31 cellular contexts compared by ENCODE assay signal in genomic region chr11:69832561-69833413, GRCh38. TPM values are rescaled to one million over a fixed set of nuclear protein-coding genes. Genes with fewer than 3 reads are reported as not detected.
DNase-seq lines count a peak whose midpoint lies in the region; ATAC-seq and TF ChIP-seq lines count a peak whose summit lies in the region.
"Had no signal": no experiment of that assay in that cellular context is flagged by ENCODE, and none has a peak within 500 bp of the region (broad histone marks: within the 10 kb centered on the region; RNA-seq: fewer than 3 reads in every experiment).

No MANE protein-coding gene starts in this region.

- H3K36me3 ChIP-seq in NT2/D1 (ENCODE audit: insufficient read depth, insufficient read length, low read length) (no peaks in the 10 kb centered on the region), upper lobe of right lung (no peaks in the 10 kb centered on the region), tibial nerve (no peaks in the 10 kb centered on the region)
- H3K36me3 ChIP-seq: BE2C, HAP-1, heart right ventricle, left lung, pancreas, thyroid gland had no signal

- H3K4me3 Mint-ChIP-seq in stimulated activated memory B cell treated with anti-CD40 and anti-IgM and Interleukin-4, amounts not matched to agents 10 μg/mL and 1 μg/mL and 100 μg/mL, for 72 hours = no peak overlapping the region
- H3K4me3 Mint-ChIP-seq: activated CD4-positive, alpha-beta T cell treated with anti-CD3 and anti-CD28 coated beads, Interleukin-2, amount 10 ng/mL, durations not matched to agents 7 days and 5 days; activated T-helper 17 cell treated with anti-CD3 and anti-CD28 coated beads, Interleukin-2, amount 50 U/mL, for 72 hours; naive thymus-derived CD4-positive, alpha-beta T cell; stimulated activated naive CD8-positive, alpha-beta T cell treated with anti-CD3 and anti-CD28 coated beads, Interleukin-15, Interleukin-2, amounts not matched to agents 100 ng/mL and 50 ng/mL, for 24 hours had no signal

- H3K27ac ChIP-seq in upper lobe of right lung (no peak overlapping the region), tibial nerve (no peak overlapping the region)
- H3K27ac ChIP-seq: foreskin keratinocyte, heart right ventricle, left lung, pancreas, thyroid gland had no signal

- ATAC-seq in upper lobe of right lung = no peak
- no peak for ATAC-seq in stimulated activated memory B cell treated with anti-CD40 and anti-IgM and Interleukin-4, amounts not matched to agents 10 μg/mL and 1 μg/mL and 100 μg/mL, for 72 hours
- ATAC-seq: activated T-helper 17 cell treated with anti-CD3 and anti-CD28 coated beads, Interleukin-2, amount 50 U/mL, for 72 hours; esophagus mucosa; foreskin keratinocyte; heart right ventricle; left lung; naive thymus-derived CD4-positive, alpha-beta T cell; pancreas; right cardiac atrium had no signal

- H3K4me1 Mint-ChIP-seq in stimulated activated memory B cell treated with anti-CD40 and anti-IgM and Interleukin-4, amounts not matched to agents 10 μg/mL and 1 μg/mL and 100 μg/mL, for 72 hours = no peaks in the 10 kb centered on the region
- H3K4me1 Mint-ChIP-seq: activated T-helper 17 cell treated with anti-CD3 and anti-CD28 coated beads, Interleukin-2, amount 50 U/mL, for 72 hours had no signal

- H3K4me3 ChIP-seq in NT2/D1 (ENCODE audit: insufficient read length, low read depth) (no peak overlapping the region), upper lobe of right lung (no peak overlapping the region), tibial nerve (no peak overlapping the region)
- H3K4me3 ChIP-seq: HAP-1, heart right ventricle, left lung, pancreas, thyroid gland had no signal

- H3K27me3 ChIP-seq in NT2/D1 (ENCODE audit: insufficient read depth, insufficient read length) (peaks cover 3% of the 10 kb centered on the region), upper lobe of right lung (peaks cover 46% of the 10 kb centered on the region), tibial nerve (peaks cover 0 to 36% of the 10 kb centered on the region in 2 donors)
- H3K27me3 ChIP-seq: BE2C, pancreas, thyroid gland had no signal

- WGBS in tibial nerve, 2 donors = 39 to 42% methylated on average over 21 of the region's 21 CpGs

- H3K27ac Mint-ChIP-seq in stimulated activated memory B cell treated with anti-CD40 and anti-IgM and Interleukin-4, amounts not matched to agents 10 μg/mL and 1 μg/mL and 100 μg/mL, for 72 hours = no peak overlapping the region
- H3K27ac Mint-ChIP-seq: activated CD4-positive, alpha-beta T cell treated with anti-CD3 and anti-CD28 coated beads, Interleukin-2, amount 10 ng/mL, durations not matched to agents 7 days and 5 days; activated T-helper 17 cell treated with anti-CD3 and anti-CD28 coated beads, Interleukin-2, amount 50 U/mL, for 72 hours; naive thymus-derived CD4-positive, alpha-beta T cell; stimulated activated naive CD8-positive, alpha-beta T cell treated with anti-CD3 and anti-CD28 coated beads, Interleukin-15, Interleukin-2, amounts not matched to agents 100 ng/mL and 50 ng/mL, for 24 hours had no signal

- no peaks in the 10 kb centered on the region for H3K9me3 Mint-ChIP-seq in stimulated activated memory B cell treated with anti-CD40 and anti-IgM and Interleukin-4, amounts not matched to agents 10 μg/mL and 1 μg/mL and 100 μg/mL, for 72 hours
- H3K9me3 Mint-ChIP-seq: activated CD4-positive, alpha-beta T cell treated with anti-CD3 and anti-CD28 coated beads, Interleukin-2, amount 10 ng/mL, durations not matched to agents 7 days and 5 days; activated T-helper 17 cell treated with anti-CD3 and anti-CD28 coated beads, Interleukin-2, amount 50 U/mL, for 72 hours; stimulated activated naive CD8-positive, alpha-beta T cell treated with anti-CD3 and anti-CD28 coated beads, Interleukin-15, Interleukin-2, amounts not matched to agents 100 ng/mL and 50 ng/mL, for 24 hours had no signal

- TF ChIP-seq EP300 in tibial nerve (IDR thresholded peaks at IDR 0.05) = no peak

- H3K27me3 Mint-ChIP-seq in stimulated activated memory B cell treated with anti-CD40 and anti-IgM and Interleukin-4, amounts not matched to agents 10 μg/mL and 1 μg/mL and 100 μg/mL, for 72 hours = peaks cover 59% of the 10 kb centered on the region

- no peak for TF ChIP-seq POLR2A in tibial nerve (IDR thresholded peaks at IDR 0.05)

- no peak for TF ChIP-seq CTCF in upper lobe of right lung (IDR thresholded peaks at IDR 0.05)
- no peak for TF ChIP-seq CTCF in tibial nerve (IDR thresholded peaks at IDR 0.05)

- no peaks in the 10 kb centered on the region for H3K36me3 Mint-ChIP-seq in stimulated activated memory B cell treated with anti-CD40 and anti-IgM and Interleukin-4, amounts not matched to agents 10 μg/mL and 1 μg/mL and 100 μg/mL, for 72 hours
- H3K36me3 Mint-ChIP-seq: naive thymus-derived CD4-positive, alpha-beta T cell had no signal

- intact Hi-C loops in upper lobe of right lung (cut with DNase I) = no loop called here

- peak overlapping the region; percentile 50 for H3K9ac ChIP-seq in NT2/D1 (ENCODE audit: insufficient read length, low read depth)

- H3K9me3 ChIP-seq in NT2/D1 (ENCODE audit: insufficient read depth, low read length) = no peaks in the 10 kb centered on the region
- no peaks in the 10 kb centered on the region for H3K9me3 ChIP-seq in upper lobe of right lung
- peaks cover 0 to 7% (median 0%) of the 10 kb centered on the region in 4 donors for H3K9me3 ChIP-seq in tibial nerve
- H3K9me3 ChIP-seq: BE2C, HAP-1, left lung, pancreas, thyroid gland had no signal

- peak; percentile 53 for DNase-seq in activated effector memory CD4-positive, alpha-beta T cell treated with anti-CD3 and anti-CD28 coated beads, Interleukin-2, amount 50 U/mL, for 16 hours
- no peak for DNase-seq in activated effector memory CD4-positive, alpha-beta T cell treated with Interleukin-2 at 50 U/mL for 16 hours
- DNase-seq in NT2/D1 (ENCODE audit: low read depth, low spot score) (no peak), left kidney (ENCODE audit: low read depth, low spot score) (peak; percentile 84), upper lobe of right lung (peak; percentile 40), MV-4-11 (lab: John Stamatoyannopoulos, UW) (no peak), tibial nerve (ENCODE audit: low spot score in 2 of 2) (no peak)
- DNase-seq: activated CD4-positive, alpha-beta T cell treated with anti-CD3 and anti-CD28 coated beads, Interleukin-2, amount 10 ng/mL, durations not matched to agents 7 days and 5 days; BE2C; DMS79 treated with DMSO at 0.1 percent for 48 hours; effector memory CD4-positive, alpha-beta T cell; foreskin keratinocyte; heart right ventricle; naive thymus-derived CD4-positive, alpha-beta T cell; NCI-H187; NCI-H526 treated with DMSO at 0.1 percent for 48 hours; pancreas; right cardiac atrium; T-helper 2 cell; thyroid gland had no signal

- H3K4me1 ChIP-seq in NT2/D1 (ENCODE audit: insufficient read depth, insufficient read length) = peaks cover 13% of the 10 kb centered on the region
- H3K4me1 ChIP-seq in upper lobe of right lung = no peaks in the 10 kb centered on the region
- H3K4me1 ChIP-seq in tibial nerve = no peaks in the 10 kb centered on the region
- H3K4me1 ChIP-seq: BE2C, foreskin keratinocyte, heart right ventricle, left lung, pancreas, thyroid gland had no signal

RNA-seq across cellular contexts. Expression of gene FGF3, which starts 13.6 kb away (rescaled TPM):
- not detected for total RNA-seq in upper lobe of right lung
- not detected for total RNA-seq in tibial nerve
- total RNA-seq: A673; activated CD4-positive, alpha-beta T cell treated with anti-CD3 and anti-CD28 coated beads, Interleukin-2, amount 10 ng/mL, durations not matched to agents 7 days and 5 days; activated T-helper 17 cell treated with anti-CD3 and anti-CD28 coated beads, Interleukin-2, amount 50 U/mL, for 72 hours; chondrocyte; esophagus mucosa; foreskin keratinocyte; heart right ventricle; left lung; LHCN-M2; naive thymus-derived CD4-positive, alpha-beta T cell; pancreas; right cardiac atrium; RPMI7951; SK-MEL-5; thyroid gland had no signal

RNA-seq across cellular contexts. Expression of gene FGF4, which starts 57.6 kb away (rescaled TPM):
- total RNA-seq in upper lobe of right lung = not detected
- 10 to 100 TPM in 1 of 4 donors, 1 to 10 TPM in 3; 1.8 to 17.3 (median 3.7) TPM for total RNA-seq in tibial nerve
- total RNA-seq: A673; activated CD4-positive, alpha-beta T cell treated with anti-CD3 and anti-CD28 coated beads, Interleukin-2, amount 10 ng/mL, durations not matched to agents 7 days and 5 days; activated T-helper 17 cell treated with anti-CD3 and anti-CD28 coated beads, Interleukin-2, amount 50 U/mL, for 72 hours; chondrocyte; esophagus mucosa; foreskin keratinocyte; heart right ventricle; left lung; LHCN-M2; naive thymus-derived CD4-positive, alpha-beta T cell; pancreas; right cardiac atrium; RPMI7951; SK-MEL-5; thyroid gland had no signal

Comparison
In these comparisons a context has a peak if more than half of its experiments do, and no peak if none do; other contexts are left out.
1. DNase-seq: peak in activated effector memory CD4-positive, alpha-beta T cell treated with anti-CD3 and anti-CD28 coated beads, Interleukin-2, amount 50 U/mL, for 16 hours (single experiment), left kidney (single experiment) and upper lobe of right lung (single experiment); none in activated effector memory CD4-positive, alpha-beta T cell treated with Interleukin-2 at 50 U/mL for 16 hours (single experiment), NT2/D1 (single experiment), MV-4-11 (single experiment) and tibial nerve (0 of 2).